ENCODE assay signal across 8 cellular contexts in the genomic region with DNA sequence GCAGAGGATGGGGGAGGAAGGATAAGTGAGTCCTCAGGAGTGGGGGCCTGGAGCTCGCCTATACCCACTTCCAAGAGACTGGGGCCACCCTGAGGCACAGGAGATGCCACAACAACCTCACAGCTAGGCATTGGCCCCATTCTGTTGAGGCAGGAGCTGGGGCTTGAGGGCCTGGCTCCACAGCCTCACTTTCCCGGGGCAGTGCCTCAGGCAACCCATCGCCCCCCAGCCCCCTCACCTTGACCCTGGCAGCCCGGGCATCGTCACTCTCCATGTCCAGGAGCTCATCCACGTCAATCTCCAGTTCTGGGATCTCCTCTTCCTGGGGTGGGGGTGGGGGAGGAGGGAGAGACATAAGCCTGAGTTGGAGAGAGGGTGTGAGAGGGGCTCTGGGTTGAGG. TPM values are rescaled to one million over a fixed set of nuclear protein-coding genes. Genes with fewer than 3 reads are reported as not detected.
A peak's percentile ranks its signal among the peaks of the same experiment; 100 is the strongest.
DNase-seq lines count a peak whose midpoint lies in the region; ATAC-seq, FAIRE-seq and TF ChIP-seq lines count a peak whose summit lies in the region.

No MANE protein-coding gene starts in this region.

- peaks cover 26% of the 10 kb centered on the region for H3K79me2 ChIP-seq in HepG2 (ENCODE audit: insufficient read depth, low read length)

- no peak for ATAC-seq in HepG2
- ATAC-seq in HG03097 (IDR thresholded peaks at IDR 0.05; ENCODE audit: low FRiP score, unreplicated experiment), result no peak

- H3K27ac ChIP-seq in adrenal gland, result peak overlapping the region; percentile 16 to 90 (median 85)
- peak overlapping the region; percentile 68 for H3K27ac ChIP-seq in HepG2 (ENCODE audit: extremely low read length, insufficient read depth, low read length)
- H3K27ac ChIP-seq in tibial artery, result peak overlapping the region; percentile 87 to 89

- no peak for DNase-seq in activated T-cell treated with anti-CD3 and anti-CD28 coated beads, Interleukin-2, amount 50 U/mL, for 24 hours
- DNase-seq in activated T-cell treated with anti-CD3 and anti-CD28 coated beads, Interleukin-2, amount 50 U/mL, for 48 hours, result no peak
- DNase-seq in adrenal gland (peak in 1 of 7 donors; percentile 27), HepG2 (ENCODE audit: low spot score) (no peak), tibial artery (no peak), superior temporal gyrus (ENCODE audit: extremely low spot score) (no peak), amniotic stem cell (lab: John Stamatoyannopoulos, UW) (no peak)

- POLR2A ChIA-PET in HepG2 (lab: Yijun Ruan, JAX), result interaction anchor here (1.0 to 8.3 kb wide), 6 partner anchors 8 to 59 kb away, joined by 3 to 113 read pairs (median 12); partner anchors contain the start of genes NUDT22, TRPT1 and VEGFB

- no peak for FAIRE-seq in HepG2 (lab: Jason Lieb, UNC)

- in situ Hi-C loops in HepG2 (cut with HindIII; ENCODE audit: extremely low pct_ligation_motif_present, low pct_unique_long_range_greater_than_20kb), result loop anchor here (5.0 kb wide), 1 partner anchor 57 kb away; the partner anchor contains the start of gene CATSPERZ

- no peaks in the 10 kb centered on the region for H4K20me1 ChIP-seq in HepG2 (ENCODE audit: insufficient read depth, low read length)

- H3K9me3 ChIP-seq in adrenal gland (replicated peaks in 1 of 3) (no peaks in the 10 kb centered on the region), HepG2 (ENCODE audit: low read length) (no peaks in the 10 kb centered on the region), tibial artery (no peaks in the 10 kb centered on the region)

- H3K27me3 ChIP-seq in adrenal gland, result no peaks in the 10 kb centered on the region
- no peaks in the 10 kb centered on the region; a peak in 1 of 5 replicates for H3K27me3 ChIP-seq in HepG2 (ENCODE audit: control insufficient read depth in 1 of 2, insufficient read depth in 2 of 2, low read length in 2 of 2)
- no peaks in the 10 kb centered on the region for H3K27me3 ChIP-seq in tibial artery

- intact Hi-C loops in adrenal gland (cut with DNase I), result no loop called here
- intact Hi-C loops in HepG2 (cut with micrococcal nuclease; ENCODE audit: unreplicated experiment), result loop anchor here (5.0 kb wide), 2 partner anchors 57 to 58 kb away; partner anchors contain the start of genes CATSPERZ and STIP1
- intact Hi-C loops in tibial artery (cut with DNase I; ENCODE audit: low total_unique reads), result no loop called here

- no peaks in the 10 kb centered on the region for H3K27me3 Mint-ChIP-seq in activated T-cell treated with anti-CD3 and anti-CD28 coated beads, Interleukin-2, amount 50 U/mL, for 24 hours

- no peak for TF ChIP-seq CTCF in adrenal gland (IDR thresholded peaks at IDR 0.05)
- no peak for TF ChIP-seq CTCF in HepG2 (CRISPR knock-in tag; IDR thresholded peaks at IDR 0.05)
- TF ChIP-seq CTCF in tibial artery (IDR thresholded peaks at IDR 0.05), result no peak

- peaks cover 41% of the 10 kb centered on the region for H3K4me1 Mint-ChIP-seq in activated T-cell treated with anti-CD3 and anti-CD28 coated beads, Interleukin-2, amount 50 U/mL, for 24 hours (ENCODE audit: low read depth)

- no TSS peak for BruUV-seq in HepG2 (replicated peaks; lab: Mats Ljungman, UMichigan)

- CTCF ChIA-PET in HepG2 (lab: Yijun Ruan, JAX; ENCODE audit: low intra/inter-chr PET ratio, low total read pairs), result no interaction called here

- peak overlapping the region; percentile 79; the same call in 1 of the 2 replicates for H3K9ac ChIP-seq in HepG2 (ENCODE audit: insufficient read depth, low read depth, low read length)

- no peak for TF ChIP-seq RAD21 in HepG2 (CRISPR knock-in tag; IDR thresholded peaks at IDR 0.05)

- peak overlapping the region in 1 of 4 donors; percentile 72 for H3K4me3 ChIP-seq in adrenal gland
- H3K4me3 ChIP-seq in HepG2 (replicated peaks in 1 of 3; ENCODE audit: insufficient read depth in 1 of 3, low read depth in 2 of 3, low read length in 3 of 3), result peak overlapping the region; percentile 76 to 95 (median 79)
- H3K4me3 ChIP-seq in tibial artery, result peak overlapping the region; percentile 62 to 79

- no peak overlapping the region for H2AFZ ChIP-seq in HepG2 (ENCODE audit: low read length)

- TF ChIP-seq EP300 in HepG2 (IDR thresholded peaks at IDR 0.05; ENCODE audit: low read depth in 2 of 2, low read length in 2 of 2) (no peak), HepG2 (CRISPR knock-in tag; IDR thresholded peaks at IDR 0.05; ENCODE audit: borderline replicate concordance) (no peak)

- H3K36me3 Mint-ChIP-seq in activated T-cell treated with anti-CD3 and anti-CD28 coated beads, Interleukin-2, amount 50 U/mL, for 24 hours (ENCODE audit: low read depth), result peaks cover 49% of the 10 kb centered on the region

- 0 to 22% (median 18%) methylated on average over 1 to 6 of the region's 6 CpGs; no CpG with 5 or more reads in 1 of the 4 donors for WGBS in adrenal gland, 4 donors
- WGBS in HepG2 (ENCODE audit: low lambda C conversion rate), result no CpG with 5 or more reads among the region's 6 CpGs

- peak overlapping the region; percentile 95 for H3K4me3 Mint-ChIP-seq in activated T-cell treated with anti-CD3 and anti-CD28 coated beads, Interleukin-2, amount 50 U/mL, for 24 hours

- H3K36me3 ChIP-seq in adrenal gland (replicated peaks in 1 of 2) (peaks cover 0 to 12% of the 10 kb centered on the region in 2 donors), HepG2 (replicated peaks in 1 of 2; ENCODE audit: control insufficient read depth in 1 of 2, insufficient read depth in 2 of 2, low read length in 2 of 2) (peaks cover 0 to 11% of the 10 kb centered on the region in 2 experiments; a peak in 2 of 5 replicates), tibial artery (peaks cover 0 to 15% (median 0%) of the 10 kb centered on the region in 3 donors)

- TF ChIP-seq POLR2A in adrenal gland (IDR thresholded peaks at IDR 0.05) (no peak), HepG2 (IDR thresholded peaks at IDR 0.05; ENCODE audit: insufficient read depth in 1 of 2, low read depth in 2 of 2, low read length in 2 of 2) (no peak)

- peak overlapping the region; percentile 82 for H3K4me2 ChIP-seq in HepG2 (ENCODE audit: low read depth, low read length)

- peak overlapping the region; percentile 98 for H3K27ac Mint-ChIP-seq in activated T-cell treated with anti-CD3 and anti-CD28 coated beads, Interleukin-2, amount 50 U/mL, for 24 hours

- H3K4me1 ChIP-seq in adrenal gland (replicated peaks in 1 of 2) (peaks cover 35 to 45% of the 10 kb centered on the region in 2 donors), HepG2 (ENCODE audit: insufficient read depth, low read length) (peaks cover 59% of the 10 kb centered on the region), tibial artery (peaks cover 0 to 56% (median 43%) of the 10 kb centered on the region in 4 donors)

- H3K9me3 Mint-ChIP-seq in activated T-cell treated with anti-CD3 and anti-CD28 coated beads, Interleukin-2, amount 50 U/mL, for 24 hours, result no peaks in the 10 kb centered on the region

RNA-seq across cellular contexts. Expression of gene PPP1R14B, which starts 1.8 kb away (rescaled TPM):
- total RNA-seq in adrenal gland, result 100 to 1,000 TPM in 6 of 8 donors, 10 to 100 TPM in 2; 77.2 to 212 (median 131) TPM
- polyA plus RNA-seq in adrenal gland, result 100 to 1,000 TPM in 2 of 3 donors, 10 to 100 TPM in 1; 85.1 to 331 (median 327) TPM
- total RNA-seq in HepG2 (2016; rRNA removed; fragmentation: Illumina TruSeq; extraction: Trizol), result 120 and 148 TPM in 2 replicates
- total RNA-seq in HepG2 (2016; cell fraction: cytosol; rRNA removed; fragmentation: Illumina TruSeq; extraction: Trizol; ENCODE audit: low read depth), result 601 and 608 TPM in 2 replicates
- 105 and 157 TPM in 2 replicates for total RNA-seq in HepG2 (2016; cell fraction: insoluble cytoplasmic fraction; rRNA removed; fragmentation: Illumina TruSeq; extraction: Trizol)
- 455 and 460 TPM in 2 replicates for total RNA-seq in HepG2 (2016; cell fraction: membrane; rRNA removed; fragmentation: Illumina TruSeq; extraction: Trizol)
- 61.8 and 68.9 TPM in 2 replicates for total RNA-seq in HepG2 (2016; cell fraction: nucleus; rRNA removed; fragmentation: Illumina TruSeq; extraction: Trizol)
- polyA plus RNA-seq in HepG2 (2011; rRNA removed), result 110 and 111 TPM in 2 replicates
- polyA plus RNA-seq in HepG2 (2011; cell fraction: cytosol; rRNA removed), result 95.7 and 131 TPM in 2 replicates
- polyA plus RNA-seq in HepG2 (2011; cell fraction: nucleus; rRNA removed), result 65.2 and 70.2 TPM in 2 replicates
- 85.4 and 91.2 TPM in 2 replicates for polyA plus RNA-seq in HepG2 (2012)
- 679 and 681 TPM in 2 replicates for polyA plus RNA-seq in HepG2 (2016; cell fraction: cytosol; fragmentation: Illumina TruSeq; extraction: Trizol; ENCODE audit: low read depth)
- polyA plus RNA-seq in HepG2 (2016; cell fraction: insoluble cytoplasmic fraction; fragmentation: Illumina TruSeq; extraction: Trizol; ENCODE audit: low read depth), result 111 and 115 TPM in 2 replicates
- polyA plus RNA-seq in HepG2 (2016; cell fraction: membrane; fragmentation: Illumina TruSeq; extraction: Trizol; ENCODE audit: low read depth), result 417 and 441 TPM in 2 replicates
- polyA plus RNA-seq in HepG2 (2016; cell fraction: nucleus; fragmentation: Illumina TruSeq; extraction: Trizol; ENCODE audit: insufficient read depth, low read depth), result 105 and 136 TPM in 2 replicates
- polyA minus RNA-seq in HepG2 (2011; rRNA and poly(A)+ RNA removed; ENCODE audit: low replicate concordance), result 28.2 and 115 TPM in 2 replicates
- 27.3 and 27.5 TPM in 2 replicates for polyA minus RNA-seq in HepG2 (2011; cell fraction: cytosol; rRNA and poly(A)+ RNA removed)
- 10.6 and 13.1 TPM in 2 replicates for polyA minus RNA-seq in HepG2 (2011; cell fraction: nucleus; rRNA and poly(A)+ RNA removed)

RNA-seq across cellular contexts. Expression of gene FKBP2, which starts 4.1 kb away (rescaled TPM):
- total RNA-seq in adrenal gland, result 100 to 1,000 TPM in 2 of 8 donors, 10 to 100 TPM in 6; 76.1 to 185 (median 94.8) TPM
- polyA plus RNA-seq in adrenal gland, result 100 to 1,000 TPM; 206 to 812 (median 791) TPM
- 29.4 and 53.3 TPM in 2 replicates for total RNA-seq in HepG2 (2016; rRNA removed; fragmentation: Illumina TruSeq; extraction: Trizol)
- 18.2 and 19.3 TPM in 2 replicates for total RNA-seq in HepG2 (2016; cell fraction: cytosol; rRNA removed; fragmentation: Illumina TruSeq; extraction: Trizol; ENCODE audit: low read depth)
- total RNA-seq in HepG2 (2016; cell fraction: insoluble cytoplasmic fraction; rRNA removed; fragmentation: Illumina TruSeq; extraction: Trizol), result 32.3 and 56.4 TPM in 2 replicates
- total RNA-seq in HepG2 (2016; cell fraction: membrane; rRNA removed; fragmentation: Illumina TruSeq; extraction: Trizol), result 18.4 and 23.6 TPM in 2 replicates
- total RNA-seq in HepG2 (2016; cell fraction: nucleus; rRNA removed; fragmentation: Illumina TruSeq; extraction: Trizol), result 36.5 and 38.1 TPM in 2 replicates
- polyA plus RNA-seq in HepG2 (2011; rRNA removed), result 30.1 and 36.0 TPM in 2 replicates
- polyA plus RNA-seq in HepG2 (2011; cell fraction: cytosol; rRNA removed), result 43.4 and 54.7 TPM in 2 replicates
- 26.7 and 33.6 TPM in 2 replicates for polyA plus RNA-seq in HepG2 (2011; cell fraction: nucleus; rRNA removed)
- 49.8 and 55.5 TPM in 2 replicates for polyA plus RNA-seq in HepG2 (2012)
- 23.8 and 29.7 TPM in 2 replicates for polyA plus RNA-seq in HepG2 (2016; cell fraction: cytosol; fragmentation: Illumina TruSeq; extraction: Trizol; ENCODE audit: low read depth)
- 44.0 and 46.7 TPM in 2 replicates for polyA plus RNA-seq in HepG2 (2016; cell fraction: insoluble cytoplasmic fraction; fragmentation: Illumina TruSeq; extraction: Trizol; ENCODE audit: low read depth)
- polyA plus RNA-seq in HepG2 (2016; cell fraction: membrane; fragmentation: Illumina TruSeq; extraction: Trizol; ENCODE audit: low read depth), result 22.8 and 23.9 TPM in 2 replicates
- 104 and 111 TPM in 2 replicates for polyA plus RNA-seq in HepG2 (2016; cell fraction: nucleus; fragmentation: Illumina TruSeq; extraction: Trizol; ENCODE audit: insufficient read depth, low read depth)
- 21.5 and 47.8 TPM in 2 replicates for polyA minus RNA-seq in HepG2 (2011; rRNA and poly(A)+ RNA removed; ENCODE audit: low replicate concordance)
- polyA minus RNA-seq in HepG2 (2011; cell fraction: cytosol; rRNA and poly(A)+ RNA removed), result 13.1 and 15.1 TPM in 2 replicates
- 5.5 and 7.8 TPM in 2 replicates for polyA minus RNA-seq in HepG2 (2011; cell fraction: nucleus; rRNA and poly(A)+ RNA removed)

RNA-seq across cellular contexts. Expression of gene PLCB3, which starts 6.4 kb away (rescaled TPM):
- 10 to 100 TPM; 19.4 to 65.9 (median 46.2) TPM for total RNA-seq in adrenal gland
- polyA plus RNA-seq in adrenal gland, result 10 to 100 TPM in 2 of 3 donors, 1 to 10 TPM in 1; 6.6 to 89.5 (median 31.7) TPM
- total RNA-seq in HepG2 (2016; rRNA removed; fragmentation: Illumina TruSeq; extraction: Trizol), result 11.0 and 13.8 TPM in 2 replicates
- total RNA-seq in HepG2 (2016; cell fraction: cytosol; rRNA removed; fragmentation: Illumina TruSeq; extraction: Trizol; ENCODE audit: low read depth), result 1.0 and 1.3 TPM in 2 replicates
- 8.3 and 13.7 TPM in 2 replicates for total RNA-seq in HepG2 (2016; cell fraction: insoluble cytoplasmic fraction; rRNA removed; fragmentation: Illumina TruSeq; extraction: Trizol)
- 4.1 and 4.8 TPM in 2 replicates for total RNA-seq in HepG2 (2016; cell fraction: membrane; rRNA removed; fragmentation: Illumina TruSeq; extraction: Trizol)
- 10.2 and 12.9 TPM in 2 replicates for total RNA-seq in HepG2 (2016; cell fraction: nucleus; rRNA removed; fragmentation: Illumina TruSeq; extraction: Trizol)
- 7.5 and 9.0 TPM in 2 replicates for polyA plus RNA-seq in HepG2 (2011; rRNA removed)
- 4.0 and 5.1 TPM in 2 replicates for polyA plus RNA-seq in HepG2 (2011; cell fraction: cytosol; rRNA removed)
- 41.8 and 57.9 TPM in 2 replicates for polyA plus RNA-seq in HepG2 (2011; cell fraction: nucleus; rRNA removed)
- polyA plus RNA-seq in HepG2 (2012), result 4.3 TPM in 2 replicates
- 0.59 and 0.66 TPM in 2 replicates for polyA plus RNA-seq in HepG2 (2016; cell fraction: cytosol; fragmentation: Illumina TruSeq; extraction: Trizol; ENCODE audit: low read depth)
- polyA plus RNA-seq in HepG2 (2016; cell fraction: insoluble cytoplasmic fraction; fragmentation: Illumina TruSeq; extraction: Trizol; ENCODE audit: low read depth), result 7.0 and 8.7 TPM in 2 replicates
- polyA plus RNA-seq in HepG2 (2016; cell fraction: membrane; fragmentation: Illumina TruSeq; extraction: Trizol; ENCODE audit: low read depth), result 1.6 and 1.9 TPM in 2 replicates
- polyA plus RNA-seq in HepG2 (2016; cell fraction: nucleus; fragmentation: Illumina TruSeq; extraction: Trizol; ENCODE audit: insufficient read depth, low read depth), result 30.9 and 31.3 TPM in 2 replicates
- 16.2 and 72.0 TPM in 2 replicates for polyA minus RNA-seq in HepG2 (2011; rRNA and poly(A)+ RNA removed; ENCODE audit: low replicate concordance)
- 6.0 and 9.0 TPM in 2 replicates for polyA minus RNA-seq in HepG2 (2011; cell fraction: cytosol; rRNA and poly(A)+ RNA removed)
- polyA minus RNA-seq in HepG2 (2011; cell fraction: nucleus; rRNA and poly(A)+ RNA removed), result 7.6 and 9.8 TPM in 2 replicates

RNA-seq across cellular contexts. Expression of gene VEGFB, which starts 10.6 kb away (rescaled TPM):
- total RNA-seq in adrenal gland (100 to 1,000 TPM in 5 of 8 donors, 10 to 100 TPM in 3; 53.8 to 156 (median 134) TPM), HepG2 (2016; rRNA removed; fragmentation: Illumina TruSeq; extraction: Trizol) (10.1 and 11.3 TPM in 2 replicates)
- polyA plus RNA-seq in adrenal gland (100 to 1,000 TPM in 2 of 3 donors, 10 to 100 TPM in 1; 64.4 to 185 (median 158) TPM), HepG2 (2011; rRNA removed) (9.0 and 10.8 TPM in 2 replicates)
- total RNA-seq in HepG2 (2016; cell fraction: cytosol; rRNA removed; fragmentation: Illumina TruSeq; extraction: Trizol; ENCODE audit: low read depth), result 33.3 and 36.0 TPM in 2 replicates
- total RNA-seq in HepG2 (2016; cell fraction: insoluble cytoplasmic fraction; rRNA removed; fragmentation: Illumina TruSeq; extraction: Trizol), result 7.7 and 10.8 TPM in 2 replicates
- 38.1 and 42.4 TPM in 2 replicates for total RNA-seq in HepG2 (2016; cell fraction: membrane; rRNA removed; fragmentation: Illumina TruSeq; extraction: Trizol)
- 6.0 and 7.4 TPM in 2 replicates for total RNA-seq in HepG2 (2016; cell fraction: nucleus; rRNA removed; fragmentation: Illumina TruSeq; extraction: Trizol)
- 6.4 and 7.2 TPM in 2 replicates for polyA plus RNA-seq in HepG2 (2011; cell fraction: cytosol; rRNA removed)
- polyA plus RNA-seq in HepG2 (2011; cell fraction: nucleus; rRNA removed), result 14.7 and 17.2 TPM in 2 replicates
- 40.4 and 54.0 TPM in 2 replicates for polyA plus RNA-seq in HepG2 (2012)
- polyA plus RNA-seq in HepG2 (2016; cell fraction: cytosol; fragmentation: Illumina TruSeq; extraction: Trizol; ENCODE audit: low read depth), result 75.5 and 81.3 TPM in 2 replicates
- polyA plus RNA-seq in HepG2 (2016; cell fraction: insoluble cytoplasmic fraction; fragmentation: Illumina TruSeq; extraction: Trizol; ENCODE audit: low read depth), result 19.0 and 24.4 TPM in 2 replicates
- 73.2 and 75.8 TPM in 2 replicates for polyA plus RNA-seq in HepG2 (2016; cell fraction: membrane; fragmentation: Illumina TruSeq; extraction: Trizol; ENCODE audit: low read depth)
- polyA plus RNA-seq in HepG2 (2016; cell fraction: nucleus; fragmentation: Illumina TruSeq; extraction: Trizol; ENCODE audit: insufficient read depth, low read depth), result 29.2 and 36.6 TPM in 2 replicates
- polyA minus RNA-seq in HepG2 (2011; rRNA and poly(A)+ RNA removed; ENCODE audit: low replicate concordance), result 8.3 and 8.6 TPM in 2 replicates
- polyA minus RNA-seq in HepG2 (2011; cell fraction: cytosol; rRNA and poly(A)+ RNA removed), result 9.6 and 10.8 TPM in 2 replicates
- polyA minus RNA-seq in HepG2 (2011; cell fraction: nucleus; rRNA and poly(A)+ RNA removed), result 2.8 and 3.7 TPM in 2 replicates

RNA-seq across cellular contexts. Expression of gene DNAJC4, which starts 14.6 kb away (rescaled TPM):
- total RNA-seq in adrenal gland, result 100 to 1,000 TPM in 1 of 8 donors, 10 to 100 TPM in 7; 21.7 to 112 (median 59.3) TPM
- polyA plus RNA-seq in adrenal gland, result 100 to 1,000 TPM in 2 of 3 donors, 10 to 100 TPM in 1; 59.4 to 220 (median 192) TPM
- 7.1 and 10.3 TPM in 2 replicates for total RNA-seq in HepG2 (2016; rRNA removed; fragmentation: Illumina TruSeq; extraction: Trizol)
- total RNA-seq in HepG2 (2016; cell fraction: cytosol; rRNA removed; fragmentation: Illumina TruSeq; extraction: Trizol; ENCODE audit: low read depth), result 28.3 and 35.6 TPM in 2 replicates
- 6.3 and 10.4 TPM in 2 replicates for total RNA-seq in HepG2 (2016; cell fraction: insoluble cytoplasmic fraction; rRNA removed; fragmentation: Illumina TruSeq; extraction: Trizol)
- 28.1 and 29.9 TPM in 2 replicates for total RNA-seq in HepG2 (2016; cell fraction: membrane; rRNA removed; fragmentation: Illumina TruSeq; extraction: Trizol)
- 5.2 and 8.8 TPM in 2 replicates for total RNA-seq in HepG2 (2016; cell fraction: nucleus; rRNA removed; fragmentation: Illumina TruSeq; extraction: Trizol)
- polyA plus RNA-seq in HepG2 (2011; rRNA removed), result 60.8 and 70.9 TPM in 2 replicates
- 33.5 and 51.1 TPM in 2 replicates for polyA plus RNA-seq in HepG2 (2011; cell fraction: cytosol; rRNA removed)
- 73.5 and 95.2 TPM in 2 replicates for polyA plus RNA-seq in HepG2 (2011; cell fraction: nucleus; rRNA removed)
- polyA plus RNA-seq in HepG2 (2012), result 39.4 and 41.6 TPM in 2 replicates
- 106 and 114 TPM in 2 replicates for polyA plus RNA-seq in HepG2 (2016; cell fraction: cytosol; fragmentation: Illumina TruSeq; extraction: Trizol; ENCODE audit: low read depth)
- 22.4 and 29.3 TPM in 2 replicates for polyA plus RNA-seq in HepG2 (2016; cell fraction: insoluble cytoplasmic fraction; fragmentation: Illumina TruSeq; extraction: Trizol; ENCODE audit: low read depth)
- polyA plus RNA-seq in HepG2 (2016; cell fraction: membrane; fragmentation: Illumina TruSeq; extraction: Trizol; ENCODE audit: low read depth), result 95.1 and 103 TPM in 2 replicates
- 38.2 and 42.5 TPM in 2 replicates for polyA plus RNA-seq in HepG2 (2016; cell fraction: nucleus; fragmentation: Illumina TruSeq; extraction: Trizol; ENCODE audit: insufficient read depth, low read depth)
- 22.4 and 24.1 TPM in 2 replicates for polyA minus RNA-seq in HepG2 (2011; rRNA and poly(A)+ RNA removed; ENCODE audit: low replicate concordance)
- 10.7 and 10.8 TPM in 2 replicates for polyA minus RNA-seq in HepG2 (2011; cell fraction: cytosol; rRNA and poly(A)+ RNA removed)
- 6.1 and 7.1 TPM in 2 replicates for polyA minus RNA-seq in HepG2 (2011; cell fraction: nucleus; rRNA and poly(A)+ RNA removed)
